Comparison of ENCODE assay signal across 2 cellular contexts in the genomic region with DNA sequence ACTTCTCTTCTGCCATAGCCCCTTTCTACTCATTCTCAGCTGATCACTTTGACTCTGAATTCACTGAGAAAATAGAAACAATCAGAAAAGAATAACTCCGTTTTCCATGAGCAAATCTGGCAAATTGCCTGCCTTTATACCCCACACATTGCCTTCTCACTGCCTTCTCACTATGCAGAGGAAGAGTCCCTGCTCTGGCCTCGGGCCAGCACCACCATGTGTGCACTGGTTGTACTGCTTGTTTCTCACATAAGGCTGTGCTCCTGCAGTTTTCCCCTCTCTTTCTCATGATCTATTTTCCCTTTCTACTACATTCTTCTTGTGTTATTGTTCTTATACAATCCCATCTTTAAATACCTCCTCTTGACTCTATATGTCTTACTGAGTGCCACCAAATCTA.
A peak's percentile ranks its signal among the peaks of the same experiment; 100 is the strongest.
TF ChIP-seq lines count a peak whose summit lies in the region.

No MANE protein-coding gene starts in this region.

TF ChIP-seq in HepG2, 621 proteins besides CTCF, POLR2A, EP300 and RAD21:
- TF ChIP-seq ZMYM2 (CRISPR knock-in tag; IDR thresholded peaks at IDR 0.05) (no peak), STAG1 (CRISPR knock-in tag; IDR thresholded peaks at IDR 0.05) (peak; percentile 21; the same call in 1 of the 2 replicates), HOXA3 (CRISPR knock-in tag; IDR thresholded peaks at IDR 0.05) (no peak), SMC3 (IDR thresholded peaks at IDR 0.05; ENCODE audit: low read length) (peak; percentile 69; the same call in 1 of the 2 replicates), ASH2L (IDR thresholded peaks at IDR 0.05; ENCODE audit: insufficient read length, low read depth, low read length) (no peak), ZNF460 (CRISPR knock-in tag; IDR thresholded peaks at IDR 0.05; ENCODE audit: borderline replicate concordance) (no peak), ZNF564 (CRISPR knock-in tag; IDR thresholded peaks at IDR 0.05) (no peak), PAWR (CRISPR knock-in tag; IDR thresholded peaks at IDR 0.05; ENCODE audit: borderline replicate concordance) (no peak)
- TF ChIP-seq, protein P1, sequence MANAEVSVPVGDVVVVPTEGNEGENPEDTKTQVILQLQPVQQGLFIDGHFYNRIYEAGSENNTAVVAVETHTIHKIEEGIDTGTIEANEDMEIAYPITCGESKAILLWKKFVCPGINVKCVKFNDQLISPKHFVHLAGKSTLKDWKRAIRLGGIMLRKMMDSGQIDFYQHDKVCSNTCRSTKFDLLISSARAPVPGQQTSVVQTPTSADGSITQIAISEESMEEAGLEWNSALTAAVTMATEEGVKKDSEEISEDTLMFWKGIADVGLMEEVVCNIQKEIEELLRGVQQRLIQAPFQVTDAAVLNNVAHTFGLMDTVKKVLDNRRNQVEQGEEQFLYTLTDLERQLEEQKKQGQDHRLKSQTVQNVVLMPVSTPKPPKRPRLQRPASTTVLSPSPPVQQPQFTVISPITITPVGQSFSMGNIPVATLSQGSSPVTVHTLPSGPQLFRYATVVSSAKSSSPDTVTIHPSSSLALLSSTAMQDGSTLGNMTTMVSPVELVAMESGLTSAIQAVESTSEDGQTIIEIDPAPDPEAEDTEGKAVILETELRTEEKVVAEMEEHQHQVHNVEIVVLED (CRISPR knock-in tag; IDR thresholded peaks at IDR 0.05; ENCODE audit: borderline replicate concordance) = no peak
TF ChIP-seq in HepG2: peak in this region for 2.

TF ChIP-seq in SK-N-SH, 30 proteins besides CTCF, POLR2A, EP300 and RAD21:
- TF ChIP-seq GATA2 (CRISPR knock-in tag; IDR thresholded peaks at IDR 0.05) (no peak), TCF12 (IDR thresholded peaks at IDR 0.05) (no peak), MXI1 (IDR thresholded peaks at IDR 0.05; ENCODE audit: low read depth, low read length) (no peak), FOXJ3 (CRISPR knock-in tag; IDR thresholded peaks at IDR 0.05) (no peak), YY1 (IDR thresholded peaks at IDR 0.05; ENCODE audit: low read depth) (no peak), SIN3A (IDR thresholded peaks at IDR 0.05; ENCODE audit: borderline replicate concordance, low read depth, low read length) (no peak), EZH2phosphoT487 (IDR thresholded peaks at IDR 0.05; ENCODE audit: borderline replicate concordance, low read depth) (no peak), RXRA (IDR thresholded peaks at IDR 0.05; ENCODE audit: borderline replicate concordance, low read depth) (no peak), POLR2AphosphoS5 (IDR thresholded peaks at IDR 0.05; ENCODE audit: low read depth, low read length) (no peak), NRF1 (IDR thresholded peaks at IDR 0.05; ENCODE audit: low read depth, low read length) (no peak)
- TF ChIP-seq, protein P2, sequence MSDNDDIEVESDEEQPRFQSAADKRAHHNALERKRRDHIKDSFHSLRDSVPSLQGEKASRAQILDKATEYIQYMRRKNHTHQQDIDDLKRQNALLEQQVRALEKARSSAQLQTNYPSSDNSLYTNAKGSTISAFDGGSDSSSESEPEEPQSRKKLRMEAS (IDR thresholded peaks at IDR 0.05; ENCODE audit: low read depth) = no peak
- TF ChIP-seq, protein P3, sequence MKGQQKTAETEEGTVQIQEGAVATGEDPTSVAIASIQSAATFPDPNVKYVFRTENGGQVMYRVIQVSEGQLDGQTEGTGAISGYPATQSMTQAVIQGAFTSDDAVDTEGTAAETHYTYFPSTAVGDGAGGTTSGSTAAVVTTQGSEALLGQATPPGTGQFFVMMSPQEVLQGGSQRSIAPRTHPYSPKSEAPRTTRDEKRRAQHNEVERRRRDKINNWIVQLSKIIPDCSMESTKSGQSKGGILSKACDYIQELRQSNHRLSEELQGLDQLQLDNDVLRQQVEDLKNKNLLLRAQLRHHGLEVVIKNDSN (IDR thresholded peaks at IDR 0.05; ENCODE audit: borderline replicate concordance, low read depth) = no peak
- TF ChIP-seq, protein P4, sequence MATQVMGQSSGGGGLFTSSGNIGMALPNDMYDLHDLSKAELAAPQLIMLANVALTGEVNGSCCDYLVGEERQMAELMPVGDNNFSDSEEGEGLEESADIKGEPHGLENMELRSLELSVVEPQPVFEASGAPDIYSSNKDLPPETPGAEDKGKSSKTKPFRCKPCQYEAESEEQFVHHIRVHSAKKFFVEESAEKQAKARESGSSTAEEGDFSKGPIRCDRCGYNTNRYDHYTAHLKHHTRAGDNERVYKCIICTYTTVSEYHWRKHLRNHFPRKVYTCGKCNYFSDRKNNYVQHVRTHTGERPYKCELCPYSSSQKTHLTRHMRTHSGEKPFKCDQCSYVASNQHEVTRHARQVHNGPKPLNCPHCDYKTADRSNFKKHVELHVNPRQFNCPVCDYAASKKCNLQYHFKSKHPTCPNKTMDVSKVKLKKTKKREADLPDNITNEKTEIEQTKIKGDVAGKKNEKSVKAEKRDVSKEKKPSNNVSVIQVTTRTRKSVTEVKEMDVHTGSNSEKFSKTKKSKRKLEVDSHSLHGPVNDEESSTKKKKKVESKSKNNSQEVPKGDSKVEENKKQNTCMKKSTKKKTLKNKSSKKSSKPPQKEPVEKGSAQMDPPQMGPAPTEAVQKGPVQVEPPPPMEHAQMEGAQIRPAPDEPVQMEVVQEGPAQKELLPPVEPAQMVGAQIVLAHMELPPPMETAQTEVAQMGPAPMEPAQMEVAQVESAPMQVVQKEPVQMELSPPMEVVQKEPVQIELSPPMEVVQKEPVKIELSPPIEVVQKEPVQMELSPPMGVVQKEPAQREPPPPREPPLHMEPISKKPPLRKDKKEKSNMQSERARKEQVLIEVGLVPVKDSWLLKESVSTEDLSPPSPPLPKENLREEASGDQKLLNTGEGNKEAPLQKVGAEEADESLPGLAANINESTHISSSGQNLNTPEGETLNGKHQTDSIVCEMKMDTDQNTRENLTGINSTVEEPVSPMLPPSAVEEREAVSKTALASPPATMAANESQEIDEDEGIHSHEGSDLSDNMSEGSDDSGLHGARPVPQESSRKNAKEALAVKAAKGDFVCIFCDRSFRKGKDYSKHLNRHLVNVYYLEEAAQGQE (IDR thresholded peaks at IDR 0.05; ENCODE audit: low read depth, low read length) = no peak
